ENCODE assay signal across 8 cellular contexts in the genomic region with DNA sequence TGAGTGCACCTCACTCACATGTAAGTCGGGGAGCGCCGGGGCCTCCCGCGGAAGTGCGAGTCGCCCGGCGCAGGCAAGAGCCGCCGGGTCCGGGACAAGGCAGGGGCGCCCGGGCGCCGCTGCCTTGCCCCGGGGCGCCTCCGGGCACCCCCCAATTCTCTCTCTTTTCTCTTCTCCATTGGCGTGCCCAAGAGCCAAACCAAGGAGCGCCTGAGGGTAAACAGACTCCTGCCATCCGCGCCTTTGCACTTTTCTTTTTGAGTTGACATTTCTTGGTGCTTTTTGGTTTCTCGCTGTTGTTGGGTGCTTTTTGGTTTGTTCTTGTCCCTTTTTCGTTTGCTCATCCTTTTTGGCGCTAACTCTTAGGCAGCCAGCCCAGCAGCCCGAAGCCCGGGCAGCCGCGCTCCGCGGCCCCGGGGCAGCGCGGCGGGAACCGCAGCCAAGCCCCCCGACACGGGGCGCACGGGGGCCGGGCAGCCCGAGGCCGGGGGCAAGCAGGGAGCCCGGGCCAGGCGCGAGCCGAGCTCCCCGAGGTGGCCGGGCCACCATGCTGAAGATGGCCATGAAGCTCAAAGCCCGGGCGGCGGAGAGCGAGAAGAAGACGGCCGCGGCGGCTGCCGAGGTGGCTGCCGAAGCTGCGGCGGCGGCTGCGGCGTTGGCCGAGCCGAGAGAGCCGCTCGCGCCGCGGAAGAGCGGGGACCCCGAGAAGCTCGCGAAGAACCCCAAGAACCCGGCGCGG. TPM values are rescaled to one million over a fixed set of nuclear protein-coding genes. Genes with fewer than 3 reads are reported as not detected.
DNase-seq lines count a peak whose midpoint lies in the region; ATAC-seq, FAIRE-seq and TF ChIP-seq lines count a peak whose summit lies in the region.

No MANE protein-coding gene starts in this region.

- H2AK5ac ChIP-seq in H1 (ENCODE audit: low read depth, low read length), result no peak overlapping the region

- H4K5ac ChIP-seq in H1 (ENCODE audit: insufficient read length, low read depth, low read length), result no peak overlapping the region

- H2BK5ac ChIP-seq in H1 (ENCODE audit: low read depth, low read length), result no peak overlapping the region

- peaks cover 14% of the 10 kb centered on the region for H3K23me2 ChIP-seq in H1 (ENCODE audit: low read depth, low read length)

- no peaks in the 10 kb centered on the region for H3K9me3 Mint-ChIP-seq in neural crest cell

- H3K4me1 ChIP-seq in PC-3 (ENCODE audit: insufficient read depth, low read length) (peaks cover 31% of the 10 kb centered on the region), H1 (replicated peaks in 1 of 4; ENCODE audit: control insufficient read depth in 3 of 4, insufficient read depth in 4 of 4, low read length in 3 of 4) (peaks cover 0 to 11% (median 6%) of the 10 kb centered on the region in 4 experiments; a peak in 6 of 7 replicates)

- TF ChIP-seq POLR2A in H1 (IDR thresholded peaks at IDR 0.05; ENCODE audit: control extremely low read depth in 1 of 2, low read depth in 2 of 2, low read length in 2 of 2), result no peak

- peaks cover 33% of the 10 kb centered on the region for H3K4me1 Mint-ChIP-seq in neural crest cell

- no peak overlapping the region for H3K14ac ChIP-seq in H1 (ENCODE audit: insufficient read length)

- H3K27ac Mint-ChIP-seq in neural crest cell (ENCODE audit: unreplicated experiment), result peak overlapping the region; percentile 94

- peak overlapping the region; percentile 92 for H3K4me3 Mint-ChIP-seq in neural crest cell

- no peak for TF ChIP-seq EP300 in H1 (IDR thresholded peaks at IDR 0.05; ENCODE audit: borderline replicate concordance in 1 of 2, low read depth in 2 of 2, low read length in 2 of 2)

- H3K9me3 ChIP-seq in PC-3 (ENCODE audit: low read length) (no peaks in the 10 kb centered on the region), H1 (ENCODE audit: insufficient read depth in 2 of 2, low read depth in 1 of 2, low read length in 1 of 2) (peaks cover 2 to 3% of the 10 kb centered on the region in 2 experiments; a peak in 1 of 4 replicates)

- no peak overlapping the region; the same call in 1 of the 2 replicates for H3K18ac ChIP-seq in H1 (ENCODE audit: extremely low read depth, low read length)

- peak; percentile 11 for DNase-seq in GM03348 (ENCODE audit: low spot score)
- no peak for DNase-seq in PC-3
- DNase-seq in H1 (ENCODE audit: low read depth in 1 of 2, low spot score in 2 of 2), result no peak
- no peak for DNase-seq in neural crest cell (ENCODE audit: low read depth, low spot score)
- no peak for DNase-seq in NCI-H774 (lab: John Stamatoyannopoulos, UW)
- no peak for DNase-seq in NCI-H345 (lab: John Stamatoyannopoulos, UW)

- no peak overlapping the region for H3K56ac ChIP-seq in H1 (replicated peaks; ENCODE audit: insufficient read length, low read depth, low read length)

- H2BK12ac ChIP-seq in H1 (ENCODE audit: low read depth, low read length), result no peak overlapping the region

- no peak overlapping the region for H3K4ac ChIP-seq in H1 (replicated peaks; ENCODE audit: insufficient read length, low read depth, low read length)

- TF ChIP-seq CTCF in PC-3 (conservative IDR thresholded peaks at IDR 0.05; ENCODE audit: low read depth, low read length) (no peak), H1 (IDR thresholded peaks at IDR 0.05; ENCODE audit: control extremely low read depth in 1 of 3, insufficient read depth in 1 of 3, low read depth in 1 of 3, low read length in 3 of 3) (no peak), neural crest cell (conservative IDR thresholded peaks at IDR 0.05) (no peak)

- H4K8ac ChIP-seq in H1 (ENCODE audit: extremely low read depth, insufficient read depth, low read length), result peak overlapping the region; percentile 35; the same call in 1 of the 2 replicates

- ATAC-seq in PC-3 (no peak), HG02938 (IDR thresholded peaks at IDR 0.05; ENCODE audit: unreplicated experiment) (no peak), GM19324 (IDR thresholded peaks at IDR 0.05; ENCODE audit: low FRiP score, unreplicated experiment) (no peak)

- H3K36me3 Mint-ChIP-seq in neural crest cell (ENCODE audit: low read depth), result peaks cover 7% of the 10 kb centered on the region

- H3K4me3 ChIP-seq in PC-3 (ENCODE audit: low read length) (peak overlapping the region; percentile 71), H1 (ENCODE audit: extremely low read depth in 1 of 4, insufficient read depth in 2 of 4, low read depth in 3 of 4, low read length in 4 of 4) (peak overlapping the region; percentile 78 to 95 (median 85))

- H3K23ac ChIP-seq in H1 (ENCODE audit: insufficient read length), result no peak overlapping the region

- H3K79me2 ChIP-seq in PC-3 (ENCODE audit: low read length) (peaks cover 40% of the 10 kb centered on the region), H1 (ENCODE audit: control insufficient read depth in 1 of 2, insufficient read depth in 2 of 2, low read length in 2 of 2) (peaks cover 11 to 28% of the 10 kb centered on the region in 2 experiments; a peak in 3 of 4 replicates)

- peaks cover 14% of the 10 kb centered on the region for H4K20me1 ChIP-seq in PC-3 (ENCODE audit: low read length)
- H4K20me1 ChIP-seq in H1 (replicated peaks in 1 of 2; ENCODE audit: control insufficient read depth in 1 of 2, insufficient read depth in 2 of 2, low read length in 2 of 2), result peaks cover 2% of the 10 kb centered on the region in 2 experiments

- no peak overlapping the region for H3K27ac ChIP-seq in PC-3 (ENCODE audit: low read length)
- no peak overlapping the region; the same call in 1 of the 2 replicates for H3K27ac ChIP-seq in H1 (ENCODE audit: low read depth, low read length)

- H2BK120ac ChIP-seq in H1 (replicated peaks; ENCODE audit: low read depth, low read length), result no peak overlapping the region

- H2AFZ ChIP-seq in PC-3 (ENCODE audit: low read length) (no peak overlapping the region), H1 (ENCODE audit: low read length) (no peak overlapping the region)

- no peaks in the 10 kb centered on the region for H3F3A ChIP-seq in PC-3 (ENCODE audit: low read length, unreplicated experiment)

- H3K79me1 ChIP-seq in H1 (ENCODE audit: low read depth, low read length), result no peaks in the 10 kb centered on the region; the same call in 1 of the 2 replicates

- peaks cover 9% of the 10 kb centered on the region for H3K27me3 Mint-ChIP-seq in neural crest cell (ENCODE audit: low read depth)

- no peaks in the 10 kb centered on the region for H3K36me3 ChIP-seq in PC-3 (ENCODE audit: low read depth, low read length)
- H3K36me3 ChIP-seq in H1 (ENCODE audit: control insufficient read depth in 2 of 4, insufficient read depth in 4 of 4, low read length in 3 of 4), result peaks cover 0 to 8% (median 4%) of the 10 kb centered on the region in 4 experiments; a peak in 3 of 8 replicates

- H2BK20ac ChIP-seq in H1 (ENCODE audit: low read length), result no peak overlapping the region

- 18% methylated on average over 33 of the region's 79 CpGs; no CpG with 5 or more reads in 1 of the 2 experiments for WGBS in H1 (ENCODE audit: extremely low coverage in 1 of 2, insufficient coverage in 1 of 2, insufficient read length in 1 of 2, insufficient replicate concordance in 2 of 2, low coverage in 1 of 2, low lambda C conversion rate in 2 of 2, missing lambda C conversion rate in 1 of 2), 2 experiments

- H2BK15ac ChIP-seq in H1 (ENCODE audit: low read length), result no peak overlapping the region

- CTCF ChIA-PET in PC-3 (lab: Charles Lee) (no interaction called here), H1 (lab: Charles Lee; ENCODE audit: partially characterized antibody) (no interaction called here)

- H3K9me2 ChIP-seq in PC-3 (replicated peaks; ENCODE audit: low read length), result no peaks in the 10 kb centered on the region

- H3K4me2 ChIP-seq in PC-3 (ENCODE audit: low read length), result peak overlapping the region; percentile 93
- peak overlapping the region; percentile 80 to 97 for H3K4me2 ChIP-seq in H1 (ENCODE audit: insufficient read depth in 1 of 2, low read depth in 2 of 2, low read length in 2 of 2)

- H3K9ac ChIP-seq in PC-3 (ENCODE audit: low read length) (peak overlapping the region; percentile 35; the same call in 1 of the 2 replicates), H1 (replicated peaks in 1 of 4; ENCODE audit: extremely low read depth in 1 of 4, low read depth in 3 of 4, low read length in 3 of 4) (peak overlapping the region; percentile 9 to 84 (median 50); a peak in 5 of 7 replicates)

- TF ChIP-seq RAD21 in H1 (IDR thresholded peaks at IDR 0.05 in 1 of 2, conservative IDR thresholded peaks at IDR 0.05 in 1 of 2; ENCODE audit: low read depth in 2 of 2, low read length in 2 of 2), result no peak

- no peak overlapping the region for H4K91ac ChIP-seq in H1 (replicated peaks; ENCODE audit: insufficient read length, low read length)

- no peak for FAIRE-seq in H1 (lab: Jason Lieb, UNC)

- no peaks in the 10 kb centered on the region for H3K27me3 ChIP-seq in PC-3 (ENCODE audit: low read length)
- H3K27me3 ChIP-seq in H1 (replicated peaks in 1 of 4; ENCODE audit: control insufficient read depth in 3 of 4, extremely low read depth in 1 of 4, insufficient read depth in 3 of 4, low read length in 3 of 4), result peaks cover 0 to 6% (median 2%) of the 10 kb centered on the region in 4 experiments; a peak in 2 of 7 replicates

- no TSS peak for BruUV-seq in PC-3 (replicated peaks; lab: Mats Ljungman, UMichigan)

- POLR2A ChIA-PET in PC-3 (lab: Charles Lee; ENCODE audit: unreplicated experiment), result no interaction called here
- POLR2A ChIA-PET in H1 (lab: Charles Lee; ENCODE audit: partially characterized antibody), result interaction anchor here (0.5 to 3.7 kb wide), 24 partner anchors 8 to 378 kb away, joined by 3 to 37 read pairs (median 4); partner anchors contain the start of genes ATP5F1E, GNAS and NELFCD

- intact Hi-C loops in PC-3 (cut with micrococcal nuclease), result loop anchor here (2.0 to 5.0 kb wide), 4 partner anchors 19 to 237 kb away; partner anchors contain the start of genes ATP5F1E, NELFCD and STX16

RNA-seq across cellular contexts. Expression of gene GNAS, which starts 37.0 kb away (rescaled TPM):
- total RNA-seq in PC-3 (2014; rRNA removed) (694 and 822 TPM in 2 replicates), neural crest cell (1,339 and 1,425 TPM in 2 replicates)
- 989 and 1,039 TPM in 2 replicates for total RNA-seq in H1 (2021; fragmentation: NEBNext Ultra II Directional; extraction: Animal tissue kit (Norgen Biotek cat#: 25700))
- 1,613 and 2,238 TPM in 2 replicates for polyA plus RNA-seq in H1 (2011; rRNA removed)
- polyA plus RNA-seq in H1 (2011; cell fraction: cytosol; rRNA removed), result 1,327 TPM
- polyA plus RNA-seq in H1 (2011; cell fraction: nucleus; rRNA removed), result 1,703 TPM
- polyA plus RNA-seq in H1 (2012, experiment 1 of 2), result 953 to 1,220 TPM (median 1,156 TPM) in 4 replicates
- 998 TPM for polyA plus RNA-seq in H1 (2012, experiment 2 of 2)
- 696 TPM for polyA plus RNA-seq in H1 (2013, experiment 1 of 2)
- 746 TPM for polyA plus RNA-seq in H1 (2013, experiment 2 of 2)
- polyA minus RNA-seq in H1 (2011; rRNA and poly(A)+ RNA removed), result 1,072 and 1,265 TPM in 2 replicates
- 673 TPM for polyA minus RNA-seq in H1 (2011; cell fraction: cytosol; rRNA and poly(A)+ RNA removed)
- 539 TPM for polyA minus RNA-seq in H1 (2011; cell fraction: nucleus; rRNA and poly(A)+ RNA removed)

RNA-seq across cellular contexts. Expression of gene GNAS-AS1, which starts 38.8 kb away (rescaled TPM):
- total RNA-seq in PC-3 (2014; rRNA removed) (0.11 TPM in 1 of 2 replicates, not detected in the other), neural crest cell (3.8 and 6.3 TPM in 2 replicates)
- total RNA-seq in H1 (2021; fragmentation: NEBNext Ultra II Directional; extraction: Animal tissue kit (Norgen Biotek cat#: 25700)), result 11.7 and 13.7 TPM in 2 replicates
- polyA plus RNA-seq in H1 (2011; rRNA removed), result 4.7 and 5.4 TPM in 2 replicates
- 5.8 TPM for polyA plus RNA-seq in H1 (2011; cell fraction: cytosol; rRNA removed)
- 15.2 TPM for polyA plus RNA-seq in H1 (2011; cell fraction: nucleus; rRNA removed)
- polyA plus RNA-seq in H1 (2012, experiment 1 of 2), result 4.0 to 6.0 TPM (median 5.4 TPM) in 4 replicates
- 4.3 TPM for polyA plus RNA-seq in H1 (2012, experiment 2 of 2)
- polyA plus RNA-seq in H1 (2013, experiment 1 of 2), result 2.2 TPM
- polyA plus RNA-seq in H1 (2013, experiment 2 of 2), result 2.1 TPM
- 5.8 and 6.2 TPM in 2 replicates for polyA minus RNA-seq in H1 (2011; rRNA and poly(A)+ RNA removed)
- 7.9 TPM for polyA minus RNA-seq in H1 (2011; cell fraction: cytosol; rRNA and poly(A)+ RNA removed)
- polyA minus RNA-seq in H1 (2011; cell fraction: nucleus; rRNA and poly(A)+ RNA removed), result 20.0 TPM
